Comparison of ENCODE assay signal across 19 cellular contexts in the genomic region with DNA sequence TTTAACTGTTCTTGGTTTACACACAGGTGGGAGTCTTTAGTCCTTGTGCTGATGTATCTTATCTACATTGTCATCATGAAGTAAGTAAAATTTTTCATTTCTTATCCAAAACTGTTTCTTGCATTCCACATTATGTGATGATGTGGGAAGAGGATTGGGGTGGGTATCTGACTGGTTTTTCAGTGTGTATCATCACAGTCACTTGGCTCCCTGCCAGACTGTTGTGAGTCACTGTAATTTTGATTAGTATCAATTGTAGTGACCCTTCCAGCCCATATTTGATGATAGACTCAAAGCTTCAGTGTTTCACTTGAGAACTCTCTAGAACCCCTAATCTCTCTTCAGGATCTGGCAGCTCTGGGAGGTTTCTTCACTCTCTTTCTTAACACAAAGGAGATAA.
DNase-seq lines count a peak whose midpoint lies in the region; ATAC-seq, FAIRE-seq and TF ChIP-seq lines count a peak whose summit lies in the region.
"Had no signal": no experiment of that assay in that cellular context is flagged by ENCODE, and none has a peak within 500 bp of the region (broad histone marks: within the 10 kb centered on the region; RNA-seq: fewer than 3 reads in every experiment).

No MANE protein-coding gene starts in this region.

- H3K36me3 ChIP-seq in RWPE2 (ENCODE audit: low read depth) (no peaks in the 10 kb centered on the region), keratinocyte (ENCODE audit: control insufficient read depth in 2 of 2, extremely low read depth in 1 of 2, insufficient read depth in 2 of 2, low read length in 2 of 2) (no peaks in the 10 kb centered on the region)
- H3K36me3 ChIP-seq: BLaER1 had no signal

- H3K4me3 Mint-ChIP-seq in Calu3 (ENCODE audit: low read depth, unreplicated experiment) = no peak overlapping the region
- H3K4me3 Mint-ChIP-seq: CD8-positive, alpha-beta memory T cell; GM23338 had no signal

- H2AFZ ChIP-seq in keratinocyte (ENCODE audit: control insufficient read depth, low read length) = no peak overlapping the region
- H2AFZ ChIP-seq: GM23338, PC-9 had no signal

- H3K9me1 ChIP-seq in keratinocyte (ENCODE audit: control insufficient read depth, extremely low read depth, insufficient read depth, low read length) = no peaks in the 10 kb centered on the region

- CTCF ChIA-PET in Calu3 (lab: Charles Lee) = no interaction called here

- no peaks in the 10 kb centered on the region for H3K36me3 Mint-ChIP-seq in Calu3 (ENCODE audit: insufficient read depth, unreplicated experiment)
- H3K36me3 Mint-ChIP-seq: CD8-positive, alpha-beta memory T cell had no signal

- H3K9me3 Mint-ChIP-seq in Calu3 (ENCODE audit: low read depth, unreplicated experiment) = no peaks in the 10 kb centered on the region

- TF ChIP-seq CTCF in RWPE2 (IDR thresholded peaks at IDR 0.05; ENCODE audit: poor library complexity, severe bottlenecking) (no peak), keratinocyte (optimal IDR thresholded peaks at IDR 0.05 in 1 of 3, IDR thresholded peaks at IDR 0.05 in 1 of 3, conservative IDR thresholded peaks at IDR 0.05 in 1 of 3; ENCODE audit: extremely low read depth in 1 of 3, insufficient read depth in 2 of 3, low read length in 3 of 3) (no peak), Calu3 (IDR thresholded peaks at IDR 0.05; ENCODE audit: unreplicated experiment) (no peak)

- DNase-seq in NCI-H146 (lab: John Stamatoyannopoulos, UW) (peak; percentile 8), NCI-H146 treated with DMSO at 0.1 percent for 48 hours (lab: John Stamatoyannopoulos, UW; ENCODE audit: unreplicated experiment) (no peak), ELR (ENCODE audit: low read depth) (peak; percentile 32), RWPE2 (ENCODE audit: low spot score) (no peak), keratinocyte (ENCODE audit: low read depth, low spot score) (no peak), Calu3 (no peak)
- DNase-seq in activated CD4-positive, alpha-beta T cell treated with anti-CD3 and anti-CD28 coated beads for 4 hours = no peak
- DNase-seq: 8988T; CD8-positive, alpha-beta memory T cell; GDM1; Karpas-422; NCI-H1417; NCI-H2029 treated with DMSO at 0.1 percent for 48 hours; NCI-H524 treated with DMSO at 0.1 percent for 48 hours; PC-9; Right ventricle myocardium superior had no signal

- H3K79me2 ChIP-seq in keratinocyte (ENCODE audit: control insufficient read depth, insufficient read depth, low read length) = no peaks in the 10 kb centered on the region

- peak; percentile 69 for FAIRE-seq in keratinocyte (lab: Jason Lieb, UNC)

- H3K4me2 ChIP-seq in keratinocyte (ENCODE audit: control insufficient read depth, extremely low read depth, insufficient read depth, low read depth, low read length) = no peak overlapping the region
- H3K4me2 ChIP-seq: BLaER1, GM23338, PC-9 had no signal

- H3K27me3 Mint-ChIP-seq in Calu3 (ENCODE audit: unreplicated experiment) = peaks cover 22% of the 10 kb centered on the region

- ATAC-seq in RWPE2 (ENCODE audit: low read depth) (peak; percentile 61), HG02885 (IDR thresholded peaks at IDR 0.05; ENCODE audit: poor library complexity, unreplicated experiment) (no peak)
- ATAC-seq: GM23338 had no signal

- H3K4me1 ChIP-seq in RWPE2 (ENCODE audit: insufficient read depth, poor library complexity, severe bottlenecking) = no peaks in the 10 kb centered on the region
- no peaks in the 10 kb centered on the region for H3K4me1 ChIP-seq in keratinocyte (ENCODE audit: control insufficient read depth, extremely low read depth, insufficient read depth, low read length)

- intact Hi-C loops in Calu3 (cut with micrococcal nuclease; ENCODE audit: unreplicated experiment) = no loop called here

- H3K27me3 ChIP-seq in RWPE2 (ENCODE audit: insufficient read depth, poor library complexity, severe bottlenecking) = no peaks in the 10 kb centered on the region
- H3K27me3 ChIP-seq in keratinocyte (ENCODE audit: control insufficient read depth, extremely low read depth, insufficient read depth, low read length) = no peaks in the 10 kb centered on the region
- H3K27me3 ChIP-seq: BLaER1 had no signal

- H3K4me3 ChIP-seq in RWPE2 (ENCODE audit: severe bottlenecking) (no peak overlapping the region), keratinocyte (ENCODE audit: control insufficient read depth in 2 of 3, extremely low read depth in 1 of 3, insufficient read depth in 2 of 3, low read depth in 1 of 3, low read length in 3 of 3) (no peak overlapping the region)
- H3K4me3 ChIP-seq: BLaER1, GM23338, PC-9 had no signal

- no peak overlapping the region for H3K27ac ChIP-seq in RWPE2 (ENCODE audit: poor library complexity, severe bottlenecking)
- no peak overlapping the region for H3K27ac ChIP-seq in keratinocyte (ENCODE audit: control insufficient read depth, insufficient read depth, low read length)
- H3K27ac ChIP-seq: BLaER1, PC-9 had no signal

- H3K9me3 ChIP-seq in RWPE2 (ENCODE audit: severe bottlenecking) = no peaks in the 10 kb centered on the region
- H3K9me3 ChIP-seq in keratinocyte (ENCODE audit: control insufficient read depth, low read depth, low read length) = no peaks in the 10 kb centered on the region

- H3K27ac Mint-ChIP-seq in Calu3 (ENCODE audit: unreplicated experiment) = no peak overlapping the region
- H3K27ac Mint-ChIP-seq: CD8-positive, alpha-beta memory T cell; GM23338 had no signal

- H3K9ac ChIP-seq in keratinocyte (ENCODE audit: control insufficient read depth, extremely low read depth, insufficient read depth, low read length) = no peak overlapping the region
- H3K9ac ChIP-seq: BLaER1 had no signal

- dilution Hi-C loops in keratinocyte (cut with MboI; ENCODE audit: extremely low pct_ligation_motif_present, low sequenced_read_pairs) = no loop called here

- no peaks in the 10 kb centered on the region for H4K20me1 ChIP-seq in keratinocyte (ENCODE audit: control insufficient read depth, extremely low read depth, insufficient read depth, low read length)
- H4K20me1 ChIP-seq: BLaER1 had no signal

- no TSS peak for BruUV-seq in Calu3 (replicated peaks; lab: Mats Ljungman, UMichigan)

- peaks cover 7% of the 10 kb centered on the region for H3K4me1 Mint-ChIP-seq in Calu3 (ENCODE audit: low read depth, unreplicated experiment)
- H3K4me1 Mint-ChIP-seq: CD8-positive, alpha-beta memory T cell had no signal

Comparison
In these comparisons a context has a peak if more than half of its experiments do, and no peak if none do; other contexts are left out.
1. DNase-seq: peak in NCI-H146 (single experiment) and ELR (single experiment); none in NCI-H146 treated with DMSO at 0.1 percent for 48 hours (single experiment), RWPE2 (single experiment), keratinocyte (single experiment), Calu3 (single experiment) and activated CD4-positive, alpha-beta T cell treated with anti-CD3 and anti-CD28 coated beads for 4 hours (0 of 2).